29 cellular contexts compared by ENCODE assay signal in genomic region chr19:51320258-51320657, GRCh38. TPM values are rescaled to one million over a fixed set of nuclear protein-coding genes. Genes with fewer than 3 reads are reported as not detected.
A peak's percentile ranks its signal among the peaks of the same experiment; 100 is the strongest.
DNase-seq lines count a peak whose midpoint lies in the region; ATAC-seq, FAIRE-seq and TF ChIP-seq lines count a peak whose summit lies in the region.
"Had no signal": no experiment of that assay in that cellular context is flagged by ENCODE, and none has a peak within 500 bp of the region (broad histone marks: within the 10 kb centered on the region; RNA-seq: fewer than 3 reads in every experiment).

No MANE protein-coding gene starts in this region.

- FAIRE-seq in GM12891 (lab: Jason Lieb, UNC): no peak
- FAIRE-seq: A204.1, GM12878 had no signal

- TF ChIP-seq EP300 in SK-N-SH (IDR thresholded peaks at IDR 0.05; ENCODE audit: borderline replicate concordance in 1 of 2, low read depth in 1 of 2, low read length in 1 of 2): peak in 1 of 2 experiments; percentile 25; a peak in 1 of 4 replicates

- H2BK15ac ChIP-seq in mesenchymal stem cell (ENCODE audit: low read depth, poor library complexity, severe bottlenecking): no peak overlapping the region

- H3K4me2 ChIP-seq in SK-N-SH: no peak overlapping the region
- no peak overlapping the region for H3K4me2 ChIP-seq in mesenchymal stem cell (ENCODE audit: low read length, poor library complexity, severe bottlenecking)

- no peaks in the 10 kb centered on the region for H3K9me2 ChIP-seq in SK-N-SH

- no peak overlapping the region for H3K4ac ChIP-seq in mesenchymal stem cell (ENCODE audit: low read depth in 1 of 2, low read length in 2 of 2)

- no peaks in the 10 kb centered on the region for H3K79me1 ChIP-seq in mesenchymal stem cell (replicated peaks; ENCODE audit: low read length, poor library complexity, severe bottlenecking)

- H2BK12ac ChIP-seq in mesenchymal stem cell (ENCODE audit: low read length in 2 of 2): no peak overlapping the region

- no peak overlapping the region for H2BK120ac ChIP-seq in mesenchymal stem cell (ENCODE audit: low read depth, low read length)

- no peak overlapping the region for H2AFZ ChIP-seq in SK-N-SH (ENCODE audit: low read depth)
- no peak overlapping the region for H2AFZ ChIP-seq in mesenchymal stem cell (ENCODE audit: low read depth, low read length)

- no peak for ATAC-seq in SK-N-SH treated with all-trans-retinoic acid at 6 μM for 48 hours
- ATAC-seq: activated T-cell treated with anti-CD3 and anti-CD28 coated beads, Interleukin-2, amount 50 U/mL, for 72 hours; GM12878; HCT116; PC-3; stimulated activated naive B cell treated with anti-CD40 and anti-IgM and Interleukin-4, amounts not matched to agents 10 μg/mL and 1 μg/mL and 100 μg/mL, for 72 hours had no signal

- no peak for TF ChIP-seq CTCF in SK-N-SH (IDR thresholded peaks at IDR 0.05)
- TF ChIP-seq CTCF in brain (conservative IDR thresholded peaks at IDR 0.05): no peak

- H4K91ac ChIP-seq in mesenchymal stem cell (ENCODE audit: low read length): peak overlapping the region; percentile 34

- TF ChIP-seq POLR2A in GM12891 (IDR thresholded peaks at IDR 0.05; ENCODE audit: low read depth, low read length): no peak

- H3K27ac ChIP-seq in SK-N-SH (ENCODE audit: low read depth in 2 of 2, low read length in 1 of 2) (peak overlapping the region in 1 of 2 experiments; percentile 53; a peak in 2 of 4 replicates), mesenchymal stem cell (ENCODE audit: low read length, poor library complexity, severe bottlenecking) (no peak overlapping the region)
- H3K27ac ChIP-seq: esophagus muscularis mucosa, upper lobe of left lung had no signal

- H3K4me3 Mint-ChIP-seq in brain: peak overlapping the region in 3 of 5 experiments; percentile 39 to 48 (median 48)
- H3K4me3 Mint-ChIP-seq: activated CD4-positive, alpha-beta memory T cell treated with anti-CD3 and anti-CD28 coated beads for 36 hours; activated T-cell treated with anti-CD3 and anti-CD28 coated beads, Interleukin-2, amount 50 U/mL, for 72 hours; CD4-positive, alpha-beta memory T cell; central memory CD8-positive, alpha-beta T cell; dendritic cell treated with granulocyte-macrophage colony-stimulating factor and Interleukin-4, amounts not matched to agents 40 ng/mL and 50 ng/mL, for 4 days; stimulated activated naive B cell treated with anti-CD40 and anti-IgM and Interleukin-4, amounts not matched to agents 10 μg/mL and 1 μg/mL and 100 μg/mL, for 72 hours had no signal

- H3K23ac ChIP-seq in mesenchymal stem cell (ENCODE audit: low read length in 2 of 2): no peak overlapping the region

- H3K36me3 Mint-ChIP-seq in brain: peaks cover 10% of the 10 kb centered on the region
- H3K36me3 Mint-ChIP-seq: activated CD4-positive, alpha-beta memory T cell treated with anti-CD3 and anti-CD28 coated beads for 36 hours; CD4-positive, alpha-beta memory T cell had no signal

- peaks cover 0 to 2% (median 0%) of the 10 kb centered on the region in 5 experiments for H3K9me3 Mint-ChIP-seq in brain
- H3K9me3 Mint-ChIP-seq: activated CD4-positive, alpha-beta memory T cell treated with anti-CD3 and anti-CD28 coated beads for 36 hours had no signal

- no peak overlapping the region for H4K8ac ChIP-seq in mesenchymal stem cell (ENCODE audit: low read length)

- POLR2A ChIA-PET in SK-N-SH (lab: Yijun Ruan, JAX): interaction anchor here (1.5 kb wide), 1 partner anchor 9 kb away, joined by 3 read pairs; the partner anchor contains the start of gene IGLON5

- H3K27me3 Mint-ChIP-seq in brain: no peaks in the 10 kb centered on the region

- H3K4me1 ChIP-seq in SK-N-SH (ENCODE audit: control insufficient read depth in 1 of 2, insufficient read depth in 2 of 2, low read depth in 1 of 2, low read length in 1 of 2) (peaks cover 0 to 17% of the 10 kb centered on the region in 2 experiments; a peak in 1 of 4 replicates), mesenchymal stem cell (ENCODE audit: control insufficient read depth, insufficient read depth, low read depth, low read length) (no peaks in the 10 kb centered on the region)
- H3K4me1 ChIP-seq: esophagus muscularis mucosa, upper lobe of left lung had no signal

- no peak for TF ChIP-seq RAD21 in SK-N-SH (IDR thresholded peaks at IDR 0.05; ENCODE audit: low read length)

- peak overlapping the region in 4 of 5 experiments; percentile 49 to 87 (median 60) for H3K27ac Mint-ChIP-seq in brain
- H3K27ac Mint-ChIP-seq: activated CD4-positive, alpha-beta memory T cell treated with anti-CD3 and anti-CD28 coated beads for 36 hours; activated T-cell treated with anti-CD3 and anti-CD28 coated beads, Interleukin-2, amount 50 U/mL, for 72 hours; CD4-positive, alpha-beta memory T cell; dendritic cell treated with granulocyte-macrophage colony-stimulating factor and Interleukin-4, amounts not matched to agents 40 ng/mL and 50 ng/mL, for 4 days; stimulated activated naive B cell treated with anti-CD40 and anti-IgM and Interleukin-4, amounts not matched to agents 10 μg/mL and 1 μg/mL and 100 μg/mL, for 72 hours had no signal

- DNase-seq in SK-N-SH (peak; percentile 87), mesenchymal stem cell (no peak), NCI-H510A (lab: John Stamatoyannopoulos, UW) (no peak), NCI-H2029 treated with DMSO at 0.1 percent for 48 hours (lab: John Stamatoyannopoulos, UW) (no peak), GM12891 (ENCODE audit: insufficient read length, low spot score) (no peak), NCI-H146 treated with DMSO at 0.1 percent for 48 hours (lab: John Stamatoyannopoulos, UW; ENCODE audit: unreplicated experiment) (no peak)
- DNase-seq: activated CD4-positive, alpha-beta memory T cell treated with anti-CD3 and anti-CD28 coated beads for 36 hours; activated T-cell treated with anti-CD3 and anti-CD28 coated beads, Interleukin-2, amount 50 U/mL, for 72 hours; AML-193; CD4-positive, alpha-beta memory T cell; EL; foreskin fibroblast; islet precursor cell; NCI-H1694 treated with DMSO at 0.1 percent for 48 hours; NCI-H2171; NCI-H524 treated with DMSO at 0.1 percent for 48 hours; occipital lobe; PC-3; stimulated activated naive B cell treated with anti-CD40 and anti-IgM and Interleukin-4, amounts not matched to agents 10 μg/mL and 1 μg/mL and 100 μg/mL, for 72 hours; T-helper 2 cell had no signal

- no peak overlapping the region for H2AK5ac ChIP-seq in mesenchymal stem cell (ENCODE audit: low read length, severe bottlenecking)

- no peak overlapping the region for H2BK5ac ChIP-seq in mesenchymal stem cell (ENCODE audit: low read depth, low read length, poor library complexity, severe bottlenecking)

- H3K9ac ChIP-seq in SK-N-SH (no peak overlapping the region), mesenchymal stem cell (ENCODE audit: low read length) (no peak overlapping the region)

- peaks cover 37% of the 10 kb centered on the region for H3K4me1 Mint-ChIP-seq in brain
- H3K4me1 Mint-ChIP-seq: central memory CD8-positive, alpha-beta T cell; stimulated activated naive B cell treated with anti-CD40 and anti-IgM and Interleukin-4, amounts not matched to agents 10 μg/mL and 1 μg/mL and 100 μg/mL, for 72 hours had no signal

- 13% methylated on average over 12 of the region's 15 CpGs for WGBS in SK-N-SH (ENCODE audit: low lambda C conversion rate)
- WGBS in mesenchymal stem cell: 77% methylated on average over 15 of the region's 15 CpGs

- H4K20me1 ChIP-seq in SK-N-SH (ENCODE audit: insufficient read depth): no peaks in the 10 kb centered on the region

- CTCF ChIA-PET in SK-N-SH (lab: Yijun Ruan, JAX): interaction anchor here (0.8 to 1.0 kb wide), 2 partner anchors 19 to 457 kb away, joined by 3 read pairs; no protein-coding TSS in a partner anchor

- no peak overlapping the region for H3K4me3 ChIP-seq in SK-N-SH (ENCODE audit: low read depth in 2 of 2, low read length in 1 of 2)
- no peak overlapping the region for H3K4me3 ChIP-seq in mesenchymal stem cell (ENCODE audit: insufficient read depth in 1 of 2, low read depth in 1 of 2, low read length in 2 of 2)
- H3K4me3 ChIP-seq: esophagus muscularis mucosa, GM12878, upper lobe of left lung had no signal

- H3K79me2 ChIP-seq in SK-N-SH (ENCODE audit: insufficient read depth): no peaks in the 10 kb centered on the region

- no peaks in the 10 kb centered on the region for H3K9me3 ChIP-seq in SK-N-SH
- no peaks in the 10 kb centered on the region for H3K9me3 ChIP-seq in mesenchymal stem cell (ENCODE audit: control insufficient read depth, low read length)
- H3K9me3 ChIP-seq: esophagus muscularis mucosa, upper lobe of left lung had no signal

- no peaks in the 10 kb centered on the region for H3F3A ChIP-seq in SK-N-SH (replicated peaks; ENCODE audit: insufficient read depth)

- no peak overlapping the region for H3K18ac ChIP-seq in mesenchymal stem cell (ENCODE audit: low read depth in 1 of 2, low read length in 2 of 2)

- H3K36me3 ChIP-seq in SK-N-SH (replicated peaks in 1 of 2; ENCODE audit: control insufficient read depth in 1 of 2, insufficient read depth in 2 of 2, low read length in 1 of 2) (no peaks in the 10 kb centered on the region), mesenchymal stem cell (ENCODE audit: control insufficient read depth in 1 of 2, insufficient read depth in 2 of 2, low read depth in 1 of 2, low read length in 2 of 2) (no peaks in the 10 kb centered on the region)
- H3K36me3 ChIP-seq: esophagus muscularis mucosa, upper lobe of left lung had no signal

- no peak overlapping the region for H3K14ac ChIP-seq in mesenchymal stem cell (ENCODE audit: low read length in 2 of 2)

- no peaks in the 10 kb centered on the region for H3K27me3 ChIP-seq in SK-N-SH (ENCODE audit: insufficient read depth)
- H3K27me3 ChIP-seq in mesenchymal stem cell (ENCODE audit: control insufficient read depth in 1 of 2, insufficient read depth in 1 of 2, low read length in 2 of 2): peaks cover 0 to 30% of the 10 kb centered on the region in 2 experiments
- H3K27me3 ChIP-seq: upper lobe of left lung had no signal

RNA-seq across cellular contexts. Expression of gene IGLON5, which starts 8.8 kb away (rescaled TPM):
- polyA plus RNA-seq in SK-N-SH (2012; rRNA removed) (0.36 and 0.60 TPM in 2 replicates), brain (ENCODE audit: insufficient read depth, low read depth, low replicate concordance) (5.1 TPM)
- polyA plus RNA-seq in SK-N-SH (2012; cell fraction: cytosol; rRNA removed): 0.45 and 1.3 TPM in 2 replicates
- 0.29 and 0.38 TPM in 2 replicates for polyA plus RNA-seq in SK-N-SH (2012; cell fraction: nucleus; rRNA removed)
- 0.08 TPM for polyA plus RNA-seq in mesenchymal stem cell (2013, experiment 1 of 2)
- 0.08 TPM for polyA plus RNA-seq in mesenchymal stem cell (2013, experiment 2 of 2)
- 0.04 TPM for polyA plus RNA-seq in GM12891 (2012; ENCODE audit: low read depth, missing spikeins)
- polyA plus RNA-seq: CD4-positive, alpha-beta memory T cell; GM12878 had no signal

RNA-seq across cellular contexts. Expression of gene VSIG10L, which starts 21.7 kb away (rescaled TPM):
- 2.3 and 2.7 TPM in 2 replicates for polyA plus RNA-seq in SK-N-SH (2012; rRNA removed)
- 1.2 and 1.8 TPM in 2 replicates for polyA plus RNA-seq in SK-N-SH (2012; cell fraction: cytosol; rRNA removed)
- polyA plus RNA-seq in SK-N-SH (2012; cell fraction: nucleus; rRNA removed): 11.8 and 12.3 TPM in 2 replicates
- polyA plus RNA-seq in brain (ENCODE audit: insufficient read depth, low read depth, low replicate concordance): 1.5 TPM
- 5.8 TPM for polyA plus RNA-seq in mesenchymal stem cell (2013, experiment 1 of 2)
- 5.4 TPM for polyA plus RNA-seq in mesenchymal stem cell (2013, experiment 2 of 2)
- 0.99 TPM for polyA plus RNA-seq in GM12891 (2012; ENCODE audit: low read depth, missing spikeins)

RNA-seq across cellular contexts. Expression of gene ETFB, which starts 45.9 kb away (rescaled TPM):
- polyA plus RNA-seq in SK-N-SH (2012; rRNA removed) (130 and 169 TPM in 2 replicates), brain (ENCODE audit: insufficient read depth, low read depth, low replicate concordance) (186 TPM)
- 93.1 and 117 TPM in 2 replicates for polyA plus RNA-seq in SK-N-SH (2012; cell fraction: cytosol; rRNA removed)
- 54.1 and 80.5 TPM in 2 replicates for polyA plus RNA-seq in SK-N-SH (2012; cell fraction: nucleus; rRNA removed)
- 59.0 TPM for polyA plus RNA-seq in mesenchymal stem cell (2013, experiment 1 of 2)
- 61.6 TPM for polyA plus RNA-seq in mesenchymal stem cell (2013, experiment 2 of 2)
- 106 TPM for polyA plus RNA-seq in GM12891 (2012; ENCODE audit: low read depth, missing spikeins)

RNA-seq across cellular contexts. Expression of gene CLDND2, which starts 48.5 kb away (rescaled TPM):
- polyA plus RNA-seq in SK-N-SH (2012; rRNA removed): 0.26 TPM in 1 of 2 replicates, not detected in the other
- polyA plus RNA-seq in SK-N-SH (2012; cell fraction: cytosol; rRNA removed): 0.22 TPM in 2 replicates
- polyA plus RNA-seq in SK-N-SH (2012; cell fraction: nucleus; rRNA removed): 0.32 and 0.48 TPM in 2 replicates
- polyA plus RNA-seq in brain (ENCODE audit: insufficient read depth, low read depth, low replicate concordance): 1.6 TPM
- polyA plus RNA-seq in mesenchymal stem cell (2013, experiment 1 of 2): 2.7 TPM
- polyA plus RNA-seq in mesenchymal stem cell (2013, experiment 2 of 2): 2.5 TPM
- 1.0 TPM for polyA plus RNA-seq in GM12891 (2012; ENCODE audit: low read depth, missing spikeins)
- polyA plus RNA-seq: CD4-positive, alpha-beta memory T cell had no signal

RNA-seq across cellular contexts. Expression of gene NKG7, which starts 52.2 kb away (rescaled TPM):
- polyA plus RNA-seq in SK-N-SH (2012; rRNA removed) (not detected in 2 replicates), brain (ENCODE audit: insufficient read depth, low read depth, low replicate concordance) (6.8 TPM)
- polyA plus RNA-seq in SK-N-SH (2012; cell fraction: cytosol; rRNA removed): not detected in 2 replicates
- polyA plus RNA-seq in SK-N-SH (2012; cell fraction: nucleus; rRNA removed): not detected in 2 replicates
- not detected for polyA plus RNA-seq in mesenchymal stem cell (2013, experiment 1 of 2)
- polyA plus RNA-seq in mesenchymal stem cell (2013, experiment 2 of 2): not detected
- 19.4 TPM for polyA plus RNA-seq in GM12891 (2012; ENCODE audit: low read depth, missing spikeins)
